In genomic region chr5:81187885-81188284, GRCh38 we compare ENCODE assay signal across 12 cellular contexts. TPM values are rescaled to one million over a fixed set of nuclear protein-coding genes. Genes with fewer than 3 reads are reported as not detected.
DNase-seq lines count a peak whose midpoint lies in the region; ATAC-seq and TF ChIP-seq lines count a peak whose summit lies in the region.
"Had no signal": no experiment of that assay in that cellular context is flagged by ENCODE, and none has a peak within 500 bp of the region (broad histone marks: within the 10 kb centered on the region; RNA-seq: fewer than 3 reads in every experiment).

No MANE protein-coding gene starts in this region.

- no peak overlapping the region for H2BK15ac ChIP-seq in neuronal stem cell (ENCODE audit: low read length)

- intact Hi-C loops in activated CD4-positive, alpha-beta T cell treated with anti-CD3 and anti-CD28 coated beads for 36 hours (cut with DNase I, micrococcal nuclease): no loop called here
- intact Hi-C loops in activated CD4-positive, alpha-beta memory T cell treated with anti-CD3 and anti-CD28 coated beads for 36 hours (cut with micrococcal nuclease): no loop called here
- intact Hi-C loops in esophagus muscularis mucosa (cut with DNase I) (no loop called here), PC-3 (cut with micrococcal nuclease) (no loop called here)

- H4K20me1 ChIP-seq in PC-3 (ENCODE audit: low read length): no peaks in the 10 kb centered on the region

- H3K36me3 Mint-ChIP-seq in activated CD4-positive, alpha-beta T cell treated with anti-CD3 and anti-CD28 coated beads for 36 hours (ENCODE audit: low read depth): no peaks in the 10 kb centered on the region
- peaks cover 11% of the 10 kb centered on the region for H3K36me3 Mint-ChIP-seq in T-cell
- no peaks in the 10 kb centered on the region for H3K36me3 Mint-ChIP-seq in activated CD4-positive, alpha-beta memory T cell treated with anti-CD3 and anti-CD28 coated beads for 36 hours

- no peaks in the 10 kb centered on the region for H3K9me2 ChIP-seq in PC-3 (replicated peaks; ENCODE audit: low read length)

- BruUV-seq in PC-3 (replicated peaks; lab: Mats Ljungman, UMichigan): no TSS peak

- no peak overlapping the region for H3K23ac ChIP-seq in neuronal stem cell (ENCODE audit: low read depth, low read length, poor library complexity)

- H3K79me2 ChIP-seq in PC-3 (ENCODE audit: low read length): no peaks in the 10 kb centered on the region

- peak overlapping the region; percentile 36 for H2AFZ ChIP-seq in neuronal stem cell (ENCODE audit: low read length)
- H2AFZ ChIP-seq in PC-3 (ENCODE audit: low read length): no peak overlapping the region

- H3K27ac ChIP-seq in neuronal stem cell (replicated peaks; ENCODE audit: low read length) (no peak overlapping the region), esophagus muscularis mucosa (replicated peaks in 1 of 4) (no peak overlapping the region), PC-3 (ENCODE audit: low read length) (no peak overlapping the region)
- H3K27ac ChIP-seq: thoracic aorta had no signal

- H3K4me3 Mint-ChIP-seq in activated CD4-positive, alpha-beta T cell treated with anti-CD3 and anti-CD28 coated beads for 36 hours: no peak overlapping the region
- no peak overlapping the region for H3K4me3 Mint-ChIP-seq in T-cell
- H3K4me3 Mint-ChIP-seq in activated CD4-positive, alpha-beta memory T cell treated with anti-CD3 and anti-CD28 coated beads for 36 hours: no peak overlapping the region

- CTCF ChIA-PET in activated CD4-positive, alpha-beta T cell treated with anti-CD3 and anti-CD28 coated beads for 36 hours (lab: Charles Lee): interaction anchor here (0.8 kb wide), 1 partner anchor 474 kb away, joined by 3 read pairs; no protein-coding TSS in a partner anchor
- CTCF ChIA-PET in T-cell (lab: Charles Lee) (no interaction called here), PC-3 (lab: Charles Lee) (no interaction called here)
- CTCF ChIA-PET in activated CD4-positive, alpha-beta memory T cell treated with anti-CD3 and anti-CD28 coated beads for 36 hours (lab: Charles Lee): no interaction called here

- H3K4me1 ChIP-seq in neuronal stem cell (ENCODE audit: control insufficient read depth in 2 of 2, insufficient read depth in 1 of 2, low read depth in 1 of 2, low read length in 2 of 2): peaks cover 2 to 10% of the 10 kb centered on the region in 2 donors
- H3K4me1 ChIP-seq in esophagus muscularis mucosa: no peaks in the 10 kb centered on the region
- H3K4me1 ChIP-seq in PC-3 (ENCODE audit: insufficient read depth, low read length): no peaks in the 10 kb centered on the region

- H3K27me3 Mint-ChIP-seq in activated CD4-positive, alpha-beta T cell treated with anti-CD3 and anti-CD28 coated beads for 36 hours: no peaks in the 10 kb centered on the region
- H3K27me3 Mint-ChIP-seq in T-cell: no peaks in the 10 kb centered on the region
- H3K27me3 Mint-ChIP-seq in activated CD4-positive, alpha-beta memory T cell treated with anti-CD3 and anti-CD28 coated beads for 36 hours: no peaks in the 10 kb centered on the region

- no CpG with 5 or more reads among the region's 6 CpGs for WGBS in neuronal stem cell (ENCODE audit: extremely low coverage in 2 of 2, insufficient read length in 2 of 2, insufficient replicate concordance in 1 of 2), 2 donors
- 27% methylated on average over 6 of the region's 6 CpGs for WGBS in esophagus muscularis mucosa

- TF ChIP-seq EP300 in esophagus muscularis mucosa (IDR thresholded peaks at IDR 0.05): no peak

- H3K4me3 ChIP-seq in neuronal stem cell (ENCODE audit: low read length in 2 of 2): no peak overlapping the region
- no peak overlapping the region for H3K4me3 ChIP-seq in esophagus muscularis mucosa
- no peak overlapping the region for H3K4me3 ChIP-seq in PC-3 (ENCODE audit: low read length)
- H3K4me3 ChIP-seq: thoracic aorta had no signal

- H3K4me1 Mint-ChIP-seq in activated CD4-positive, alpha-beta T cell treated with anti-CD3 and anti-CD28 coated beads for 36 hours: peaks cover 4% of the 10 kb centered on the region
- H3K4me1 Mint-ChIP-seq in T-cell: peaks cover 0 to 2% (median 0%) of the 10 kb centered on the region in 3 donors
- peaks cover 11% of the 10 kb centered on the region for H3K4me1 Mint-ChIP-seq in activated CD4-positive, alpha-beta memory T cell treated with anti-CD3 and anti-CD28 coated beads for 36 hours (ENCODE audit: low read depth)

- DNase-seq in activated CD4-positive, alpha-beta T cell treated with anti-CD3 and anti-CD28 coated beads for 36 hours: no peak
- no peak for DNase-seq in activated CD4-positive, alpha-beta T cell treated with anti-CD3 and anti-CD28 coated beads, Interleukin-2, amount 50 U/mL, for 48 hours
- no peak for DNase-seq in T-cell
- DNase-seq in neuronal stem cell (ENCODE audit: low spot score): no peak
- DNase-seq in activated CD4-positive, alpha-beta memory T cell treated with anti-CD3 and anti-CD28 coated beads for 36 hours: no peak
- no peak for DNase-seq in esophagus muscularis mucosa (ENCODE audit: extremely low spot score)
- DNase-seq in PC-3: no peak
- DNase-seq: occipital lobe, SW 1271 had no signal

- no peaks in the 10 kb centered on the region for H3K27me3 ChIP-seq in neuronal stem cell (ENCODE audit: control insufficient read depth in 3 of 3, insufficient read depth in 3 of 3, low read depth in 1 of 3, low read length in 3 of 3)
- H3K27me3 ChIP-seq in esophagus muscularis mucosa: peaks cover 0 to 9% (median 0%) of the 10 kb centered on the region in 4 donors
- 0 out of 2 replicates have a peak, but pooled peaks cover 3% of the 10 kb centered on the region for H3K27me3 ChIP-seq in PC-3 (ENCODE audit: low read length)

- peak overlapping the region; percentile 17 for H3K27ac Mint-ChIP-seq in activated CD4-positive, alpha-beta T cell treated with anti-CD3 and anti-CD28 coated beads for 36 hours
- peak overlapping the region; percentile 47 to 64 for H3K27ac Mint-ChIP-seq in T-cell
- no peak overlapping the region for H3K27ac Mint-ChIP-seq in activated CD4-positive, alpha-beta memory T cell treated with anti-CD3 and anti-CD28 coated beads for 36 hours

- H3K4me2 ChIP-seq in neuronal stem cell (ENCODE audit: insufficient read depth, low read length, poor library complexity, severe bottlenecking) (no peak overlapping the region), PC-3 (ENCODE audit: low read length) (no peak overlapping the region)

- H3K4ac ChIP-seq in neuronal stem cell (ENCODE audit: low read length): no peak overlapping the region

- no peak for TF ChIP-seq POLR2A in esophagus muscularis mucosa (IDR thresholded peaks at IDR 0.05; ENCODE audit: low read depth)

- no peak for ATAC-seq in activated CD4-positive, alpha-beta T cell treated with anti-CD3 and anti-CD28 coated beads for 36 hours
- ATAC-seq in HG02642 (IDR thresholded peaks at IDR 0.05; ENCODE audit: poor library complexity, unreplicated experiment): peak; percentile 49
- no peak for ATAC-seq in T-cell (replicated peaks in 1 of 4)
- no peak for ATAC-seq in PC-3

- H3K18ac ChIP-seq in neuronal stem cell (ENCODE audit: low read length): no peak overlapping the region

- H3K9me3 ChIP-seq in neuronal stem cell (replicated peaks in 1 of 2; ENCODE audit: control insufficient read depth in 2 of 2, insufficient read depth in 1 of 2, low read depth in 1 of 2, low read length in 2 of 2) (no peaks in the 10 kb centered on the region), esophagus muscularis mucosa (no peaks in the 10 kb centered on the region), PC-3 (ENCODE audit: low read length) (no peaks in the 10 kb centered on the region)
- H3K9me3 ChIP-seq: thoracic aorta had no signal

- no peaks in the 10 kb centered on the region for H3K36me3 ChIP-seq in neuronal stem cell (replicated peaks in 1 of 2; ENCODE audit: control insufficient read depth in 2 of 2, insufficient read depth in 2 of 2, low read length in 2 of 2)
- H3K36me3 ChIP-seq in esophagus muscularis mucosa: no peaks in the 10 kb centered on the region
- no peaks in the 10 kb centered on the region for H3K36me3 ChIP-seq in PC-3 (ENCODE audit: low read depth, low read length)
- H3K36me3 ChIP-seq: thoracic aorta had no signal

- POLR2A ChIA-PET in activated CD4-positive, alpha-beta T cell treated with anti-CD3 and anti-CD28 coated beads for 36 hours (lab: Charles Lee): no interaction called here
- POLR2A ChIA-PET in T-cell (lab: Charles Lee) (no interaction called here), PC-3 (lab: Charles Lee; ENCODE audit: unreplicated experiment) (no interaction called here)
- POLR2A ChIA-PET in activated CD4-positive, alpha-beta memory T cell treated with anti-CD3 and anti-CD28 coated beads for 36 hours (lab: Charles Lee): no interaction called here

- H4K91ac ChIP-seq in neuronal stem cell (ENCODE audit: low read depth, low read length, poor library complexity): no peak overlapping the region

- no peaks in the 10 kb centered on the region for H3K79me1 ChIP-seq in neuronal stem cell (ENCODE audit: low read depth, low read length)

- H3K9ac ChIP-seq in neuronal stem cell (ENCODE audit: low read depth, low read length, poor library complexity): peak overlapping the region; percentile 25
- H3K9ac ChIP-seq in PC-3 (ENCODE audit: low read length): no peak overlapping the region

- no peaks in the 10 kb centered on the region for H3F3A ChIP-seq in PC-3 (ENCODE audit: low read length, unreplicated experiment)

- H4K8ac ChIP-seq in neuronal stem cell (ENCODE audit: low read depth, low read length): no peak overlapping the region

- no peak overlapping the region for H2BK12ac ChIP-seq in neuronal stem cell (ENCODE audit: low read length)

- H3K14ac ChIP-seq in neuronal stem cell (ENCODE audit: low read length): no peak overlapping the region

- no peak for TF ChIP-seq CTCF in esophagus muscularis mucosa (IDR thresholded peaks at IDR 0.05)
- TF ChIP-seq CTCF in PC-3 (conservative IDR thresholded peaks at IDR 0.05; ENCODE audit: low read depth, low read length): no peak

- no peak overlapping the region for H2BK120ac ChIP-seq in neuronal stem cell (ENCODE audit: low read depth, low read length)

- H3K9me3 Mint-ChIP-seq in activated CD4-positive, alpha-beta T cell treated with anti-CD3 and anti-CD28 coated beads for 36 hours (ENCODE audit: low read depth): no peaks in the 10 kb centered on the region
- no peaks in the 10 kb centered on the region for H3K9me3 Mint-ChIP-seq in T-cell
- H3K9me3 Mint-ChIP-seq in activated CD4-positive, alpha-beta memory T cell treated with anti-CD3 and anti-CD28 coated beads for 36 hours: no peaks in the 10 kb centered on the region

- no peak overlapping the region for H2BK5ac ChIP-seq in neuronal stem cell (ENCODE audit: low read length)

- no peak overlapping the region for H2AK5ac ChIP-seq in neuronal stem cell (ENCODE audit: low read depth, low read length)

RNA-seq across cellular contexts. Expression of gene CKMT2, which starts 45.2 kb away (rescaled TPM):
- total RNA-seq in activated CD4-positive, alpha-beta T cell treated with anti-CD3 and anti-CD28 coated beads for 36 hours: not detected
- total RNA-seq in T-cell (under 1 TPM in 3 of 5 donors, not detected in 2; 0.38 to 0.58 (median 0.40) TPM), esophagus muscularis mucosa (10 to 100 TPM in 3 of 4 donors, 1 to 10 TPM in 1; 8.6 to 14.9 (median 12.9) TPM), PC-3 (2014; rRNA removed) (not detected in 2 replicates)
- not detected for polyA plus RNA-seq in neuronal stem cell (2013, experiment 1 of 2)
- 0.06 TPM for polyA plus RNA-seq in neuronal stem cell (2013, experiment 2 of 2)
- total RNA-seq in activated CD4-positive, alpha-beta memory T cell treated with anti-CD3 and anti-CD28 coated beads for 36 hours: not detected
- total RNA-seq: kidney epithelial cell had no signal
